ENCODE assay signal across 10 cellular contexts in the genomic region with DNA sequence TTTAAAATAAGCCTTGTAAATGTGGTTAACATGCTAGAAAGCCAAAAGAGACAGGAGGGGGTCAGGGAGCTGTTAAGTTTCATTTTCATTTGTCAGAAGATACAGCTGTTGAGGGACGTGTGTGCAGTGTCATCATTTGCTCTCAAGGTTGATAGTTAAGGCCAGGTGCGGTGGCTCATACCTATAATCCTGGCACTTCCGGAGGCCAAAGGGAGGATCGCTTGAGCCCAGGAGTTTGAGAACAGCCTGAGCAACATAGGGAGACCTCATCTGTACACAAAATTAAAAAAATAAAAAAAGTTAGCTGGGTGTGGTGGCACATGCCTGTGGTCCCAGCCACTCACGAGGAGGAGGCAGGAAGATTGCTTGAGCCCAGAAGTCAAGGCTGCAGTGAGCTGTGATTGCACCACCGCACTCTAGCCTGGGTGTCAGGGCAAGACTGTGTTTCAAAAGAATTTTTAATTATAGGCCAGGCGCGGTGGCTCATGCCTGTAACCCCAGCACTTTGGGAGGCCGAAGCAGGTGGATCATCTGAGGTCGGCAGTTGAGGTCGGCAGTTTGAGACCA. TPM values are rescaled to one million over a fixed set of nuclear protein-coding genes. Genes with fewer than 3 reads are reported as not detected.
A peak's percentile ranks its signal among the peaks of the same experiment; 100 is the strongest.
DNase-seq lines count a peak whose midpoint lies in the region; ATAC-seq and TF ChIP-seq lines count a peak whose summit lies in the region.
"Had no signal": no experiment of that assay in that cellular context is flagged by ENCODE, and none has a peak within 500 bp of the region (broad histone marks: within the 10 kb centered on the region; RNA-seq: fewer than 3 reads in every experiment).

No MANE protein-coding gene starts in this region.

- H3K4me1 Mint-ChIP-seq in osteocyte (ENCODE audit: unreplicated experiment): no peaks in the 10 kb centered on the region

- H3K4me3 ChIP-seq in OCI-LY7 (ENCODE audit: low read depth, low read length, poor library complexity, severe bottlenecking) (peak overlapping the region; percentile 31), MG63 (no peak overlapping the region)
- H3K4me3 ChIP-seq: cardiac muscle cell had no signal

- peaks cover 21% of the 10 kb centered on the region for H3K36me3 Mint-ChIP-seq in osteocyte (ENCODE audit: unreplicated experiment)

- peak overlapping the region; percentile 65 for H3K4me2 ChIP-seq in OCI-LY7 (ENCODE audit: low read length)

- H3K9me2 ChIP-seq in OCI-LY7 (ENCODE audit: insufficient read depth, low read length): no peaks in the 10 kb centered on the region

- intact Hi-C loops in OCI-LY7 (cut with micrococcal nuclease; ENCODE audit: unreplicated experiment): loop anchor here (1.0 kb wide), 2 partner anchors 22 to 191 kb away; no protein-coding TSS in a partner anchor

- peaks cover 63% of the 10 kb centered on the region for H3K4me1 ChIP-seq in OCI-LY7 (ENCODE audit: insufficient read depth, low read length, poor library complexity, severe bottlenecking)

- H3K9me3 ChIP-seq in OCI-LY7 (ENCODE audit: low read length) (no peaks in the 10 kb centered on the region), MG63 (no peaks in the 10 kb centered on the region)

- H3K27me3 Mint-ChIP-seq in osteocyte (ENCODE audit: unreplicated experiment): no peaks in the 10 kb centered on the region

- H3K27ac Mint-ChIP-seq in osteocyte (ENCODE audit: unreplicated experiment): peak overlapping the region; percentile 29

- H3K4me3 Mint-ChIP-seq in osteocyte (ENCODE audit: unreplicated experiment): no peak overlapping the region

- peak overlapping the region; percentile 37; the same call in 1 of the 2 replicates for H2AFZ ChIP-seq in OCI-LY7 (ENCODE audit: low read length)

- peak; percentile 9 for DNase-seq in activated CD4-positive, alpha-beta T cell treated with anti-CD3 and anti-CD28 coated beads for 48 hours
- DNase-seq in activated CD4-positive, alpha-beta T cell treated with anti-CD3 and anti-CD28 coated beads, Interleukin-2, amount 50 U/mL, for 1 hour: no peak
- peak; percentile 84 for DNase-seq in OCI-LY7 (ENCODE audit: low spot score)
- no peak for DNase-seq in osteocyte (ENCODE audit: extremely low spot score, unreplicated experiment)
- DNase-seq in GM03348 (ENCODE audit: low spot score): no peak
- DNase-seq in MG63: no peak
- no peak for DNase-seq in NCI-H1694 (lab: John Stamatoyannopoulos, UW)
- DNase-seq: ACHN had no signal

- CTCF ChIA-PET in OCI-LY7 (lab: Charles Lee; ENCODE audit: unreplicated experiment): interaction anchor here (0.6 kb wide), 1 partner anchor 107 kb away, joined by 4 read pairs; no protein-coding TSS in a partner anchor

- no TSS peak for BruUV-seq in OCI-LY7 (replicated peaks; lab: Mats Ljungman, UMichigan)

- H3K36me3 ChIP-seq in OCI-LY7 (ENCODE audit: insufficient read depth, low read length) (peaks cover 82% of the 10 kb centered on the region), MG63 (peaks cover 30% of the 10 kb centered on the region)

- peaks cover 37% of the 10 kb centered on the region; the same call in 1 of the 2 replicates for H3K79me2 ChIP-seq in OCI-LY7 (ENCODE audit: insufficient read depth, low read depth, low read length)

- H3K27ac ChIP-seq in OCI-LY7 (ENCODE audit: low read depth, low read length, poor library complexity, severe bottlenecking): peak overlapping the region; percentile 89
- H3K27ac ChIP-seq: cardiac muscle cell had no signal

- H4K20me1 ChIP-seq in OCI-LY7 (ENCODE audit: insufficient read depth, low read length): no peaks in the 10 kb centered on the region

- no peaks in the 10 kb centered on the region for H3K27me3 ChIP-seq in MG63
- H3K27me3 ChIP-seq: cardiac muscle cell had no signal

- H3K9me3 Mint-ChIP-seq in osteocyte (ENCODE audit: unreplicated experiment): no peaks in the 10 kb centered on the region

- TF ChIP-seq CTCF in OCI-LY7 (conservative IDR thresholded peaks at IDR 0.05; ENCODE audit: low read length) (no peak), osteocyte (IDR thresholded peaks at IDR 0.05) (no peak)

- peak; percentile 63 for ATAC-seq in HG02588 (IDR thresholded peaks at IDR 0.05; ENCODE audit: unreplicated experiment)

- POLR2A ChIA-PET in OCI-LY7 (lab: Charles Lee): interaction anchor here (1.1 to 2.3 kb wide), 4 partner anchors 17 to 23 kb away, joined by 6 to 11 read pairs (median 8); partner anchors contain the start of genes RBBP4 and ZBTB8OS

RNA-seq across cellular contexts. Expression of gene ZBTB8OS, which starts 22.7 kb away (rescaled TPM):
- 57.5 and 61.1 TPM in 2 replicates for total RNA-seq in OCI-LY7 (2014; rRNA removed; shearing (Covaris generic))
- total RNA-seq in OCI-LY7 (2022): 110 and 119 TPM in 2 replicates
- 33.2 and 37.0 TPM in 2 replicates for total RNA-seq in osteocyte
- total RNA-seq in MG63 (2014; rRNA removed; shearing (Covaris generic); ENCODE audit: low replicate concordance): 47.2 and 95.1 TPM in 2 replicates

RNA-seq across cellular contexts. Expression of gene RBBP4, which starts 23.3 kb away (rescaled TPM):
- total RNA-seq in OCI-LY7 (2014; rRNA removed; shearing (Covaris generic)): 353 and 393 TPM in 2 replicates
- 597 and 621 TPM in 2 replicates for total RNA-seq in OCI-LY7 (2022)
- 244 and 254 TPM in 2 replicates for total RNA-seq in osteocyte
- total RNA-seq in MG63 (2014; rRNA removed; shearing (Covaris generic); ENCODE audit: low replicate concordance): 141 and 162 TPM in 2 replicates

Comparison
In these comparisons a context has a peak if more than half of its experiments do, and no peak if none do; other contexts are left out.
1. DNase-seq: peak in activated CD4-positive, alpha-beta T cell treated with anti-CD3 and anti-CD28 coated beads for 48 hours (single experiment) and OCI-LY7 (single experiment); none in activated CD4-positive, alpha-beta T cell treated with anti-CD3 and anti-CD28 coated beads, Interleukin-2, amount 50 U/mL, for 1 hour (single experiment), osteocyte (single experiment), GM03348 (single experiment), MG63 (single experiment) and NCI-H1694 (single experiment).